8 cellular contexts compared by ENCODE assay signal in genomic region chr7:16421333-16422099, GRCh38. TPM values are rescaled to one million over a fixed set of nuclear protein-coding genes. Genes with fewer than 3 reads are reported as not detected.
DNase-seq lines count a peak whose midpoint lies in the region; TF ChIP-seq lines count a peak whose summit lies in the region.

Gene CRPPA (minus strand): TSS chr7:16421538. CDS start chr7:16421322, 216 bp downstream.

- H3K79me2 ChIP-seq in H9 (ENCODE audit: insufficient read depth, low read length): no peaks in the 10 kb centered on the region

- no peaks in the 10 kb centered on the region for H3K79me1 ChIP-seq in H9 (ENCODE audit: insufficient read depth, low read depth, low read length, poor library complexity, severe bottlenecking)

- H3K36me3 ChIP-seq in GM06990 (ENCODE audit: control insufficient read depth, insufficient read depth, low read length): no peaks in the 10 kb centered on the region

- peak within 1 kb of the TSS; percentile 53 for H2AFZ ChIP-seq in H9 (ENCODE audit: low read length)

- no peak within 1 kb of the TSS for H2BK15ac ChIP-seq in H9 (ENCODE audit: low read depth, low read length)

- H3K14ac ChIP-seq in H9 (ENCODE audit: insufficient read depth, low read length): peak within 1 kb of the TSS; percentile 81

- peak within 1 kb of the TSS; percentile 86 to 87 for H3K4me3 Mint-ChIP-seq in H9

- intact Hi-C loops in lower leg skin (cut with DNase I; ENCODE audit: low total_unique reads): no loop called here

- H2BK120ac ChIP-seq in H9 (ENCODE audit: low read depth, low read length, poor library complexity, severe bottlenecking): no peak within 1 kb of the TSS

- peak within 1 kb of the TSS; percentile 60 for H3K9ac ChIP-seq in H9 (ENCODE audit: extremely low read depth, insufficient read length, low read length)

- WGBS in H9 (ENCODE audit: extremely low coverage, insufficient read length, low lambda C conversion rate): no CpG with 5 or more reads among the region's 49 CpGs
- WGBS in lower leg skin, 2 donors: 16 to 24% methylated on average over 15 to 19 of the region's 49 CpGs

- no peaks in the 10 kb centered on the region for H3K36me3 Mint-ChIP-seq in H9 (ENCODE audit: insufficient read depth in 1 of 3, low read depth in 3 of 3)

- H3K4ac ChIP-seq in H9 (ENCODE audit: low read depth, low read length): no peak within 1 kb of the TSS

- H3K27me3 ChIP-seq in GM06990 (replicated peaks; ENCODE audit: control insufficient read depth, insufficient read depth, low read length): no peaks in the 10 kb centered on the region
- no peaks in the 10 kb centered on the region for H3K27me3 ChIP-seq in H9 (ENCODE audit: insufficient read depth, low read length)

- peak within 1 kb of the TSS; percentile 20 for H3K4me3 ChIP-seq in GM06990 (replicated peaks; ENCODE audit: low read depth, low read length)
- H3K4me3 ChIP-seq in lower leg skin (ENCODE audit: low read depth, poor library complexity, severe bottlenecking): peak within 1 kb of the TSS; percentile 60

- no peaks in the 10 kb centered on the region for H3K9me3 ChIP-seq in H9 (ENCODE audit: control insufficient read depth, low read depth, low read length)

- no peak within 1 kb of the TSS for H3K23ac ChIP-seq in H9 (ENCODE audit: insufficient read length, low read depth, low read length)

- no peaks in the 10 kb centered on the region for H3K9me3 Mint-ChIP-seq in H9

- H3K27ac Mint-ChIP-seq in H9: peak within 1 kb of the TSS in 2 of 3 experiments; percentile 34 to 86; a peak in 5 of 7 replicates

- H3K4me1 Mint-ChIP-seq in H9: peaks cover 17 to 19% of the 10 kb centered on the region in 2 experiments

- no peak within 1 kb of the TSS for H3K27ac ChIP-seq in H9 (ENCODE audit: insufficient read length, low read depth, low read length)

- peaks cover 26% of the 10 kb centered on the region for H3K27me3 Mint-ChIP-seq in H9 (ENCODE audit: low read depth)

- peak within 1 kb of the TSS; percentile 64 for H3K18ac ChIP-seq in H9 (ENCODE audit: insufficient read length, low read depth, low read length)

- H3K56ac ChIP-seq in H9 (ENCODE audit: insufficient read length, low read depth, low read length): no peak within 1 kb of the TSS

- peaks cover 9% of the 10 kb centered on the region for H3K23me2 ChIP-seq in H9 (ENCODE audit: insufficient read length, low read depth, low read length, poor library complexity, severe bottlenecking)

- H4K5ac ChIP-seq in H9 (ENCODE audit: insufficient read length, low read depth, low read length): no peak within 1 kb of the TSS

- TF ChIP-seq POLR2A in lower leg skin (IDR thresholded peaks at IDR 0.05): no peak

- no peak within 1 kb of the TSS for H4K91ac ChIP-seq in H9 (ENCODE audit: insufficient read length, low read depth, low read length)

- H3K4me2 ChIP-seq in H9 (ENCODE audit: insufficient read depth, insufficient read length, low read length): peak within 1 kb of the TSS; percentile 79

- H3T11ph ChIP-seq in H9 (ENCODE audit: low read length): no peak within 1 kb of the TSS

- H4K20me1 ChIP-seq in H9 (ENCODE audit: control insufficient read depth, insufficient read depth, insufficient read length): no peaks in the 10 kb centered on the region

- DNase-seq in GM06990 (ENCODE audit: extremely low read depth, insufficient read length): no peak
- DNase-seq in H9: peak; percentile 55
- DNase-seq in LoVo (ENCODE audit: low spot score): peak; percentile 80
- DNase-seq in activated CD4-positive, alpha-beta T cell treated with anti-CD3 and anti-CD28 coated beads for 4 hours: peak; percentile 14 to 26
- peak; percentile 11 to 55 for DNase-seq in dermis microvascular lymphatic vessel endothelial cell (ENCODE audit: low read depth in 2 of 2)
- peak in 1 of 2 donors; percentile 85 for DNase-seq in lower leg skin (ENCODE audit: low spot score in 2 of 2)
- peak in 2 of 3 experiments; percentile 21 to 32 for DNase-seq in stimulated activated CD4-positive, alpha-beta T cell treated with anti-CD3 and anti-CD28 coated beads, TNF-alpha, amount 100 ng/mL, for 4 hours (ENCODE audit: low read depth in 3 of 3)
- DNase-seq in GM19238 (ENCODE audit: insufficient read length, low spot score): no peak

- H2BK20ac ChIP-seq in H9 (ENCODE audit: low read depth, low read length, poor library complexity, severe bottlenecking): no peak within 1 kb of the TSS

- H2BK5ac ChIP-seq in H9 (ENCODE audit: insufficient read length, low read length): no peak within 1 kb of the TSS

- H2BK12ac ChIP-seq in H9 (ENCODE audit: insufficient read length, low read depth, low read length): no peak within 1 kb of the TSS

- TF ChIP-seq CTCF in GM06990 (IDR thresholded peaks at IDR 0.05; ENCODE audit: insufficient read depth, low read length, poor library complexity, severe bottlenecking) (no peak), H9 (conservative IDR thresholded peaks at IDR 0.05) (no peak), lower leg skin (IDR thresholded peaks at IDR 0.05) (no peak)

- H4K8ac ChIP-seq in H9 (replicated peaks; ENCODE audit: insufficient read length, low read depth, low read length): no peak within 1 kb of the TSS

- no peaks in the 10 kb centered on the region for H3K4me1 ChIP-seq in H9 (ENCODE audit: insufficient read depth, low read length)

- H2AK5ac ChIP-seq in H9 (ENCODE audit: insufficient read length, low read length): no peak within 1 kb of the TSS

RNA-seq across cellular contexts. Expression of gene CRPPA, which starts in this region (rescaled TPM):
- total RNA-seq in H9 (2021) (1.6 and 1.9 TPM in 2 replicates), dermis microvascular lymphatic vessel endothelial cell (1.2 and 1.8 TPM in 2 replicates), lower leg skin (1 to 10 TPM in 3 of 4 donors, under 1 TPM in 1; 0.51 to 2.3 (median 1.5) TPM)

Comparison
In these comparisons a context has a peak if more than half of its experiments do, and no peak if none do; other contexts are left out.
1. DNase-seq: peak in H9 (single experiment), LoVo (single experiment), activated CD4-positive, alpha-beta T cell treated with anti-CD3 and anti-CD28 coated beads for 4 hours (2 of 2), dermis microvascular lymphatic vessel endothelial cell (2 of 2) and stimulated activated CD4-positive, alpha-beta T cell treated with anti-CD3 and anti-CD28 coated beads, TNF-alpha, amount 100 ng/mL, for 4 hours (2 of 3); none in GM06990 (single experiment) and GM19238 (single experiment).